ENCODE assay signal across 30 cellular contexts in genomic region chrX:148865237-148865636, GRCh38.
DNase-seq lines count a peak whose midpoint lies in the region; ATAC-seq, FAIRE-seq and TF ChIP-seq lines count a peak whose summit lies in the region.
"Had no signal": no experiment of that assay in that cellular context is flagged by ENCODE, and none has a peak within 500 bp of the region (broad histone marks: within the 10 kb centered on the region; RNA-seq: fewer than 3 reads in every experiment).

No MANE protein-coding gene starts in this region.

- H3K4me2 ChIP-seq in OCI-LY1 (ENCODE audit: low read length) (no peak overlapping the region), H1 (ENCODE audit: insufficient read depth in 1 of 2, low read depth in 2 of 2, low read length in 2 of 2) (no peak overlapping the region)
- H3K4me2 ChIP-seq: PC-9 had no signal

- H3K36me3 ChIP-seq in OCI-LY1 (ENCODE audit: insufficient read depth, low read length): no peaks in the 10 kb centered on the region
- H3K36me3 ChIP-seq in H1 (ENCODE audit: control insufficient read depth in 2 of 4, insufficient read depth in 4 of 4, low read length in 3 of 4): no peaks in the 10 kb centered on the region
- H3K36me3 ChIP-seq: tibial artery had no signal

- peak; percentile 66 for FAIRE-seq in H1 (lab: Jason Lieb, UNC)
- FAIRE-seq: A204.1 had no signal

- no peak for TF ChIP-seq EP300 in H1 (IDR thresholded peaks at IDR 0.05; ENCODE audit: borderline replicate concordance in 1 of 2, low read depth in 2 of 2, low read length in 2 of 2)

- H3K27me3 ChIP-seq in OCI-LY1 (ENCODE audit: insufficient read depth, low read length): no peaks in the 10 kb centered on the region
- peaks cover 0 to 4% (median 0%) of the 10 kb centered on the region in 4 experiments; a peak in 2 of 7 replicates for H3K27me3 ChIP-seq in H1 (replicated peaks in 1 of 4; ENCODE audit: control insufficient read depth in 3 of 4, extremely low read depth in 1 of 4, insufficient read depth in 3 of 4, low read length in 3 of 4)
- H3K27me3 ChIP-seq: tibial artery had no signal

- H3K9me2 ChIP-seq in OCI-LY1 (ENCODE audit: low read depth, low read length): no peaks in the 10 kb centered on the region

- H3K79me2 ChIP-seq in OCI-LY1 (ENCODE audit: insufficient read depth, low read length) (no peaks in the 10 kb centered on the region), H1 (ENCODE audit: control insufficient read depth in 1 of 2, insufficient read depth in 2 of 2, low read length in 2 of 2) (no peaks in the 10 kb centered on the region)

- H4K91ac ChIP-seq in H1 (replicated peaks; ENCODE audit: insufficient read length, low read length): no peak overlapping the region

- H3K23ac ChIP-seq in H1 (ENCODE audit: insufficient read length): no peak overlapping the region

- no peak overlapping the region for H4K5ac ChIP-seq in H1 (ENCODE audit: insufficient read length, low read depth, low read length)

- H3K9ac ChIP-seq in OCI-LY1 (ENCODE audit: low read length) (no peak overlapping the region), H1 (replicated peaks in 1 of 4; ENCODE audit: extremely low read depth in 1 of 4, low read depth in 3 of 4, low read length in 3 of 4) (no peak overlapping the region)

- no peaks in the 10 kb centered on the region for H4K20me1 ChIP-seq in OCI-LY1 (ENCODE audit: insufficient read depth, low read length)
- H4K20me1 ChIP-seq in H1 (replicated peaks in 1 of 2; ENCODE audit: control insufficient read depth in 1 of 2, insufficient read depth in 2 of 2, low read length in 2 of 2): no peaks in the 10 kb centered on the region

- no peaks in the 10 kb centered on the region for H3K9me3 ChIP-seq in OCI-LY1 (ENCODE audit: low read length)
- H3K9me3 ChIP-seq in H1 (ENCODE audit: insufficient read depth in 2 of 2, low read depth in 1 of 2, low read length in 1 of 2): no peaks in the 10 kb centered on the region
- H3K9me3 ChIP-seq: tibial artery had no signal

- H3K23me2 ChIP-seq in H1 (ENCODE audit: low read depth, low read length): no peaks in the 10 kb centered on the region

- H3K27ac ChIP-seq in OCI-LY1 (ENCODE audit: low read depth, low read length, poor library complexity, severe bottlenecking): no peak overlapping the region
- no peak overlapping the region for H3K27ac ChIP-seq in H1 (ENCODE audit: low read depth, low read length)
- H3K27ac ChIP-seq: dorsolateral prefrontal cortex, PC-9, skin epidermis, tibial artery had no signal

- H3F3A ChIP-seq in OCI-LY1 (ENCODE audit: insufficient read depth, low read length): no peaks in the 10 kb centered on the region

- no peak overlapping the region for H2BK120ac ChIP-seq in H1 (replicated peaks; ENCODE audit: low read depth, low read length)

- no peak overlapping the region for H4K8ac ChIP-seq in H1 (ENCODE audit: extremely low read depth, insufficient read depth, low read length)

- no peak for ATAC-seq in HG03196 (IDR thresholded peaks at IDR 0.05; ENCODE audit: unreplicated experiment)
- ATAC-seq: activated naive CD8-positive, alpha-beta T cell treated with anti-CD3 and anti-CD28 coated beads, Interleukin-2, amount 50 U/mL, for 24 hours; activated T-cell treated with anti-CD3 and anti-CD28 coated beads, Interleukin-2, amount 50 U/mL, for 4 hours; left ventricle myocardium superior; naive thymus-derived CD4-positive, alpha-beta T cell had no signal

- H2AK5ac ChIP-seq in H1 (ENCODE audit: low read depth, low read length): no peak overlapping the region

- WGBS in H1 (ENCODE audit: extremely low coverage in 1 of 2, insufficient coverage in 1 of 2, insufficient read length in 1 of 2, insufficient replicate concordance in 2 of 2, low coverage in 1 of 2, low lambda C conversion rate in 2 of 2, missing lambda C conversion rate in 1 of 2), 2 experiments: 57% methylated on average over 3 of the region's 3 CpGs; no CpG with 5 or more reads in 1 of the 2 experiments

- 0 out of 2 replicates have a peak, but pooled peaks have one; percentile 18 for TF ChIP-seq CTCF in OCI-LY1 (IDR thresholded peaks at IDR 0.05; ENCODE audit: low read length)
- TF ChIP-seq CTCF in H1 (IDR thresholded peaks at IDR 0.05; ENCODE audit: control extremely low read depth in 1 of 3, insufficient read depth in 1 of 3, low read depth in 1 of 3, low read length in 3 of 3): no peak; a peak in 1 of 4 replicates

- H2BK15ac ChIP-seq in H1 (ENCODE audit: low read length): no peak overlapping the region

- H3K14ac ChIP-seq in H1 (ENCODE audit: insufficient read length): no peak overlapping the region

- no peak overlapping the region for H2BK20ac ChIP-seq in H1 (ENCODE audit: low read length)

- H3K56ac ChIP-seq in H1 (replicated peaks; ENCODE audit: insufficient read length, low read depth, low read length): no peak overlapping the region

- H3K4me1 ChIP-seq in OCI-LY1 (ENCODE audit: insufficient read depth, low read length, severe bottlenecking): no peaks in the 10 kb centered on the region
- peaks cover 0 to 4% (median 0%) of the 10 kb centered on the region in 4 experiments; a peak in 1 of 7 replicates for H3K4me1 ChIP-seq in H1 (replicated peaks in 1 of 4; ENCODE audit: control insufficient read depth in 3 of 4, insufficient read depth in 4 of 4, low read length in 3 of 4)
- H3K4me1 ChIP-seq: tibial artery had no signal

- POLR2A ChIA-PET in H1 (lab: Charles Lee; ENCODE audit: partially characterized antibody): no interaction called here

- H2BK5ac ChIP-seq in H1 (ENCODE audit: low read depth, low read length): no peak overlapping the region

- no peak for TF ChIP-seq POLR2A in H1 (IDR thresholded peaks at IDR 0.05; ENCODE audit: control extremely low read depth in 1 of 2, low read depth in 2 of 2, low read length in 2 of 2)

- peak; percentile 7 for DNase-seq in NCI-H1694 treated with DMSO at 0.1 percent for 48 hours (lab: John Stamatoyannopoulos, UW)
- no peak for DNase-seq in NCI-H1694 (lab: John Stamatoyannopoulos, UW)
- DNase-seq in H1 (ENCODE audit: low read depth in 1 of 2, low spot score in 2 of 2): no peak
- DNase-seq in retina: peak; percentile 51
- DNase-seq in amygdala (lab: John Stamatoyannopoulos, UW): no peak
- no peak for DNase-seq in NCI-H128 (lab: John Stamatoyannopoulos, UW; ENCODE audit: unreplicated experiment)
- DNase-seq: activated B cell treated with CpG ODN at 0.5 μM for 24 hours; activated CD4-positive, alpha-beta T cell treated with anti-CD3 and anti-CD28 coated beads, Interleukin-2, amount 50 U/mL, for 1 hour; activated naive CD8-positive, alpha-beta T cell treated with anti-CD3 and anti-CD28 coated beads, Interleukin-2, amount 50 U/mL, for 24 hours; activated T-cell treated with anti-CD3 and anti-CD28 coated beads, Interleukin-2, amount 50 U/mL, for 4 hours; AML-193; CD8-positive, alpha-beta memory T cell; DMS79; dorsolateral prefrontal cortex; GF-D8; islet precursor cell; KBM-7; left ventricle myocardium superior; naive thymus-derived CD4-positive, alpha-beta T cell; NCI-H187; NCI-H226; NCI-H774; PC-9; Right ventricle myocardium superior; stimulated activated CD4-positive, alpha-beta T cell treated with anti-CD3 and anti-CD28 coated beads, Interleukin-2, amount 100 ng/mL, for 24 hours; tibial artery had no signal

- no peak; a peak in 1 of 4 replicates for TF ChIP-seq RAD21 in H1 (IDR thresholded peaks at IDR 0.05 in 1 of 2, conservative IDR thresholded peaks at IDR 0.05 in 1 of 2; ENCODE audit: low read depth in 2 of 2, low read length in 2 of 2)

- H2AFZ ChIP-seq in OCI-LY1 (ENCODE audit: low read length) (no peak overlapping the region), H1 (ENCODE audit: low read length) (no peak overlapping the region)
- H2AFZ ChIP-seq: PC-9 had no signal

- CTCF ChIA-PET in H1 (lab: Charles Lee; ENCODE audit: partially characterized antibody): interaction anchor here (1.0 kb wide), 1 partner anchor 15 kb away, joined by 3 read pairs; no protein-coding TSS in a partner anchor

- H2BK12ac ChIP-seq in H1 (ENCODE audit: low read depth, low read length): no peak overlapping the region

- no peaks in the 10 kb centered on the region for H3K79me1 ChIP-seq in H1 (ENCODE audit: low read depth, low read length)

- H3K4ac ChIP-seq in H1 (replicated peaks; ENCODE audit: insufficient read length, low read depth, low read length): no peak overlapping the region

- H3K18ac ChIP-seq in H1 (ENCODE audit: extremely low read depth, low read length): no peak overlapping the region

- H3K4me3 ChIP-seq in OCI-LY1 (ENCODE audit: low read depth, low read length, poor library complexity, severe bottlenecking): no peak overlapping the region
- H3K4me3 ChIP-seq in H1 (ENCODE audit: extremely low read depth in 1 of 4, insufficient read depth in 2 of 4, low read depth in 3 of 4, low read length in 4 of 4): no peak overlapping the region
- H3K4me3 ChIP-seq: dorsolateral prefrontal cortex, PC-9, skin epidermis, tibial artery had no signal

TF ChIP-seq in H1, 55 proteins besides CTCF, POLR2A, EP300 and RAD21 (continues in another document):
- TF ChIP-seq KDM1A (IDR thresholded peaks at IDR 0.05; ENCODE audit: borderline replicate concordance, low read length): no peak
- no peak for TF ChIP-seq KDM5A (IDR thresholded peaks at IDR 0.05; ENCODE audit: low read length)
- TF ChIP-seq, protein P1, sequence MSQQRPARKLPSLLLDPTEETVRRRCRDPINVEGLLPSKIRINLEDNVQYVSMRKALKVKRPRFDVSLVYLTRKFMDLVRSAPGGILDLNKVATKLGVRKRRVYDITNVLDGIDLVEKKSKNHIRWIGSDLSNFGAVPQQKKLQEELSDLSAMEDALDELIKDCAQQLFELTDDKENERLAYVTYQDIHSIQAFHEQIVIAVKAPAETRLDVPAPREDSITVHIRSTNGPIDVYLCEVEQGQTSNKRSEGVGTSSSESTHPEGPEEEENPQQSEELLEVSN (IDR thresholded peaks at IDR 0.05): no peak
- no peak for TF ChIP-seq HDAC6 (IDR thresholded peaks at IDR 0.05; ENCODE audit: low read depth, low read length)
- no peak for TF ChIP-seq SP1 (IDR thresholded peaks at IDR 0.05; ENCODE audit: low read depth, low read length)

Comparison
In these comparisons a context has a peak if more than half of its experiments do, and no peak if none do; other contexts are left out.
1. DNase-seq: peak in NCI-H1694 treated with DMSO at 0.1 percent for 48 hours (single experiment) and retina (single experiment); none in NCI-H1694 (single experiment), H1 (0 of 2), amygdala (0 of 56) and NCI-H128 (single experiment).